In the genomic region with DNA sequence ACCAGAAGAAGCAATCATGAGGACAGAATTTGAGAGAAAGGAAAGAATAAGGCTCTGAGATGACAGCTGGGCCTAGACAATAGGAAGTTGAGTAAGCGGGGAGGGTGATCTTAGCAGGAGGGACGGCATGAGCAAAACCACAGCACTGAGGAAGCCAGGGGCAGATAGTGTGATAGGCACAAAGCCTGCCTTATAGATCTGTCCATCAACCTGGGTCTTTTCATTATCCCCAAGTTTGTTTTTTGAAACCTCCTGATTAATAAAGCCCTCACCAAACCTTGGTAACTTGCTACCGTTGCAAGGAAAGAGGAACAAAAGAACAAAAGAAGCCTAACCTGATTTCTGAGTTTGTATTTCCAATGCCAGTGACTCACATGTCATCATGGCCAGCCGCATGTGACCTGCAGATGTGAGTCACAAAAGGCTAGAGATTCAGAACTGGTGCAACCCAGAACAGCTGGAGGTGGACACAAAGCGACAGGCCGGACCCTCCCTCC, we compare ENCODE assay signal across 9 cellular contexts. TPM values are rescaled to one million over a fixed set of nuclear protein-coding genes. Genes with fewer than 3 reads are reported as not detected.
A peak's percentile ranks its signal among the peaks of the same experiment; 100 is the strongest.
DNase-seq lines count a peak whose midpoint lies in the region; ATAC-seq and TF ChIP-seq lines count a peak whose summit lies in the region.
"Had no signal": no experiment of that assay in that cellular context is flagged by ENCODE, and none has a peak within 500 bp of the region (broad histone marks: within the 10 kb centered on the region; RNA-seq: fewer than 3 reads in every experiment).

No MANE protein-coding gene starts in this region.

- H3K27ac ChIP-seq in ACC112 (ENCODE audit: low read depth, low read length) (peak overlapping the region; percentile 86), sigmoid colon (peak overlapping the region in 1 of 4 donors; percentile 61)

- peaks cover 22% of the 10 kb centered on the region for H3K4me1 ChIP-seq in ACC112 (ENCODE audit: control insufficient read depth, insufficient read depth, low read length, unreplicated experiment)
- peaks cover 0 to 9% (median 3%) of the 10 kb centered on the region in 4 donors for H3K4me1 ChIP-seq in sigmoid colon

- no peak for TF ChIP-seq EP300 in sigmoid colon (IDR thresholded peaks at IDR 0.05)

- TF ChIP-seq POLR2A in sigmoid colon (IDR thresholded peaks at IDR 0.05): no peak

- H2AFZ ChIP-seq in ACC112 (ENCODE audit: low read length, unreplicated experiment): peak overlapping the region; percentile 63

- H3K4me3 ChIP-seq in ACC112 (ENCODE audit: low read depth, low read length) (peak overlapping the region; percentile 40; the same call in 1 of the 2 replicates), sigmoid colon (no peak overlapping the region)

- no peak for TF ChIP-seq CTCF in sigmoid colon (IDR thresholded peaks at IDR 0.05)

- H3K27me3 ChIP-seq in ACC112 (ENCODE audit: insufficient read depth, low read length): no peaks in the 10 kb centered on the region
- H3K27me3 ChIP-seq in sigmoid colon: no peaks in the 10 kb centered on the region

- intact Hi-C loops in sigmoid colon (cut with DNase I): no loop called here

- H3K9me3 ChIP-seq in sigmoid colon: no peaks in the 10 kb centered on the region

- 64 to 72% methylated on average over 6 of the region's 6 CpGs for whole genome bisulfite sequencing in sigmoid colon, 2 donors

- ATAC-seq in GM18519 (IDR thresholded peaks at IDR 0.05; ENCODE audit: low FRiP score, unreplicated experiment): no peak
- no peak for ATAC-seq in GM18909 (IDR thresholded peaks at IDR 0.05; ENCODE audit: poor library complexity, unreplicated experiment)
- ATAC-seq: T-cell had no signal

- H3K36me3 ChIP-seq in ACC112 (ENCODE audit: insufficient read depth, low read length) (no peaks in the 10 kb centered on the region), sigmoid colon (no peaks in the 10 kb centered on the region)

- H3K79me2 ChIP-seq in ACC112 (ENCODE audit: control insufficient read depth, insufficient read depth, low read length, unreplicated experiment): no peaks in the 10 kb centered on the region

- DNase-seq in HT-29 (ENCODE audit: low spot score) (peak; percentile 2), amniotic epithelial cell (ENCODE audit: low read depth) (peak; percentile 4), kidney tubule cell (ENCODE audit: low spot score) (peak; percentile 88), sigmoid colon (no peak), HuH-7 (ENCODE audit: low spot score) (no peak)

RNA-seq across cellular contexts. Expression of a gene that starts 55.7 kb away (rescaled TPM):
- 0.08 TPM in 1 of 2 replicates, not detected in the other for total RNA-seq in HT-29 (2014; rRNA removed; shearing (Covaris generic))
- 1 to 10 TPM; 2.0 to 4.7 (median 3.8) TPM for total RNA-seq in sigmoid colon
- polyA plus RNA-seq in sigmoid colon: 1 to 10 TPM; 6.2 to 8.6 (median 7.2) TPM
- total RNA-seq: T-cell had no signal

Comparison
In these comparisons a context has a peak if more than half of its experiments do, and no peak if none do; other contexts are left out.
1. DNase-seq: peak in HT-29 (single experiment), amniotic epithelial cell (single experiment) and kidney tubule cell (single experiment); none in sigmoid colon (single experiment) and HuH-7 (single experiment).